In the genomic region with DNA sequence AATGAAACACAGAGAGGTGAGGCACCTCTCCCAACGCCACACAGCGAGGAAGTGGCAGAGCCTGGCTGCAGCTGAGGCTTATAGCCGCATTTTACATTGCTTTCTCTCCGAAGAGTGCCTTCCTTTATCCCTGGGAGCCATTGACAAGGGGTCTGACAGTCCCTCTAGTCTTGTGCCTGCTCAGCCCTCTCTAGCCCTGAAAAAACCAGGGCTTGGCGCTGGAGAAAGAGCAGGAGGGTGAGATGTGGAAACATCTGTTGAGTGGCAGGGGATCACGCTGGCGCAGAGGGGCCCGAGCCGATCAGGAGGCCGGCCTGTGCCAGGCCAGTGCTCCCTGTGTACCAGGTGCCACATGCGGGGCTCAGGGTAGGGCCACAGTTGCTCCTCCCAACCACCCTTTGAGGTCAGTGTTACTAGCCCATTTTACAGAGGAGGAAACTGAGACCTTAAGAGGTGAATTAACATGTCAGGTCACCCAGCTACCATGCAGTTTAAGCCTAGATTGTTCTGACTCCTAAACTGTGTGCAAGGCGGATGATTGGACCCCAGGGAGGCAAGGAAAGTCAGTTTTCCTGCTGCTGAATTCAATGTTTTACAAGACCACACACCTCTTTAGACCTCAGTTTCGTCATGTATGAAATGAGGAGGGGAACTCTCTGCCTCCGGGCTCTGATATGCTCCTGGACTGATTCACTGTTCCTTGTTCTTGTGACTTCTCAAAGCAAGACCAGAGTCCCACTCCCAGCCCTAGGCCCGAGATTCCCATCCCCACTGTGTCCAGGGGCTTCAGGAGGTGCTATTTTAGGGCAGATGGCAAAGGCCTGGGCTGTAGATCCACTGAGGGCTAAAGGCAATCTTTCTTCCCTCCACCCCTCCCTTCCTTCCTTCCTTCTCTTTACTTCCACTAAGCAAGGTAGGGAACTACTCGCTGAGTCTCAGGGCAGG, we compare ENCODE assay signal across 1 cellular context.
A peak's percentile ranks its signal among the peaks of the same experiment; 100 is the strongest.
TF ChIP-seq lines count a peak whose summit lies in the region.

No MANE protein-coding gene starts in this region.

TF ChIP-seq in HepG2, 621 proteins besides CTCF, POLR2A, EP300 and RAD21:
- no peak for TF ChIP-seq NAIF1 (CRISPR knock-in tag; IDR thresholded peaks at IDR 0.05; ENCODE audit: borderline replicate concordance)
- TF ChIP-seq CBX2 (IDR thresholded peaks at IDR 0.05; ENCODE audit: low read depth, low read length) = no peak
- no peak for TF ChIP-seq CBX2 (CRISPR knock-in tag; IDR thresholded peaks at IDR 0.05; ENCODE audit: low read depth)
- peak; percentile 85 for TF ChIP-seq ZNF629 (CRISPR knock-in tag; conservative IDR thresholded peaks at IDR 0.05)
- no peak for TF ChIP-seq THRA (CRISPR knock-in tag; IDR thresholded peaks at IDR 0.05; ENCODE audit: borderline replicate concordance)
- peak; percentile 53 for TF ChIP-seq ZNF768 (CRISPR knock-in tag; IDR thresholded peaks at IDR 0.05)
